30 cellular contexts compared by ENCODE assay signal in genomic region chr9:96183751-96184150, GRCh38.
"Had no signal": no experiment of that assay in that cellular context is flagged by ENCODE, and none has a peak within 500 bp of the region (broad histone marks: within the 10 kb centered on the region; RNA-seq: fewer than 3 reads in every experiment).

No MANE protein-coding gene starts in this region.

- H3K27ac Mint-ChIP-seq: effector memory CD8-positive, alpha-beta T cell; mesothelial cell of epicardium; naive B cell; natural killer cell treated with Interleukin-12 subunit alpha and Interleukin-12 subunit beta and Interleukin-15 and Interleukin-18, amount 100 ng/mL, for 72 hours; progenitor cell of endocrine pancreas; stimulated activated effector memory CD8-positive, alpha-beta T cell treated with anti-CD3 and anti-CD28 coated beads, Interleukin-12 subunit alpha, Interleukin-12 subunit beta, amount 100 ng/mL, for 72 hours had no signal

- ATAC-seq: effector memory CD8-positive, alpha-beta T cell; heart right ventricle; left cardiac atrium; left lung; mucosa of descending colon; pancreas; right lobe of liver; stimulated activated effector memory CD8-positive, alpha-beta T cell treated with anti-CD3 and anti-CD28 coated beads, Interleukin-12 subunit alpha, Interleukin-12 subunit beta, amount 100 ng/mL, for 72 hours; stimulated activated naive CD8-positive, alpha-beta T cell treated with anti-CD3 and anti-CD28 coated beads, Interleukin-15, Interleukin-2, amounts not matched to agents 100 U/mL and 50 U/mL, for 24 hours had no signal

- H3K4me3 ChIP-seq: esophagus squamous epithelium, heart right ventricle, left lung, mucosa of descending colon, pancreas, right lobe of liver, smooth muscle cell, testis, tibial nerve, upper lobe of left lung had no signal

- H3K4me2 ChIP-seq: smooth muscle cell had no signal

- H3K36me3 Mint-ChIP-seq: mesothelial cell of epicardium; naive B cell; natural killer cell treated with Interleukin-12 subunit alpha and Interleukin-12 subunit beta and Interleukin-15 and Interleukin-18, amount 100 ng/mL, for 72 hours; stimulated activated effector memory CD8-positive, alpha-beta T cell treated with anti-CD3 and anti-CD28 coated beads, Interleukin-12 subunit alpha, Interleukin-12 subunit beta, amount 100 ng/mL, for 72 hours had no signal

- H3K9me3 Mint-ChIP-seq: natural killer cell treated with Interleukin-12 subunit alpha and Interleukin-12 subunit beta and Interleukin-15 and Interleukin-18, amount 100 ng/mL, for 72 hours; neural crest cell had no signal

- H3K4me1 ChIP-seq: pancreas, right lobe of liver had no signal

- H3K4me1 Mint-ChIP-seq: naive B cell; stimulated activated effector memory CD8-positive, alpha-beta T cell treated with anti-CD3 and anti-CD28 coated beads, Interleukin-12 subunit alpha, Interleukin-12 subunit beta, amount 100 ng/mL, for 72 hours had no signal

- DNase-seq: cortex of kidney; effector memory CD8-positive, alpha-beta T cell; erythroblast; esophagus squamous epithelium; foreskin melanocyte; glutamatergic neuron; heart right ventricle; hippocampal formation; left cardiac atrium; left lung; mesenchymal stem cell; naive B cell; pancreas; right lobe of liver; stimulated activated CD4-positive, alpha-beta T cell treated with anti-CD3 and anti-CD28 coated beads, Interleukin-12 subunit alpha, Interleukin-12 subunit beta, amount 100 ng/mL, for 4 hours; stimulated activated CD4-positive, alpha-beta T cell treated with anti-CD3 and anti-CD28 coated beads, Interleukin-1b, Interleukin-23, amount 100 ng/mL, for 48 hours; stimulated activated CD4-positive, alpha-beta T cell treated with anti-CD3 and anti-CD28 coated beads, Interleukin-4, amount 100 ng/mL, for 24 hours; stimulated activated naive CD8-positive, alpha-beta T cell treated with anti-CD3 and anti-CD28 coated beads, Interleukin-15, Interleukin-2, amounts not matched to agents 100 U/mL and 50 U/mL, for 24 hours; substantia nigra; testis; upper lobe of left lung had no signal

- H3K9me3 ChIP-seq: esophagus squamous epithelium, mucosa of descending colon, neutrophil, pancreas, right lobe of liver, testis had no signal

- H3K36me3 ChIP-seq: esophagus squamous epithelium, heart right ventricle, left lung, neutrophil, pancreas, right lobe of liver, tibial nerve, upper lobe of left lung had no signal

- H3K27me3 ChIP-seq: pancreas, right lobe of liver, testis, upper lobe of left lung had no signal

- H3K4me3 Mint-ChIP-seq: effector memory CD8-positive, alpha-beta T cell; mesothelial cell of epicardium; naive B cell; natural killer cell treated with Interleukin-12 subunit alpha and Interleukin-12 subunit beta and Interleukin-15 and Interleukin-18, amount 100 ng/mL, for 72 hours; neural crest cell; stimulated activated effector memory CD8-positive, alpha-beta T cell treated with anti-CD3 and anti-CD28 coated beads, Interleukin-12 subunit alpha, Interleukin-12 subunit beta, amount 100 ng/mL, for 72 hours had no signal

- H3K27ac ChIP-seq: esophagus squamous epithelium, heart right ventricle, left lung, neutrophil, pancreas, right lobe of liver, testis, tibial nerve, upper lobe of left lung had no signal
